In the genomic region with DNA sequence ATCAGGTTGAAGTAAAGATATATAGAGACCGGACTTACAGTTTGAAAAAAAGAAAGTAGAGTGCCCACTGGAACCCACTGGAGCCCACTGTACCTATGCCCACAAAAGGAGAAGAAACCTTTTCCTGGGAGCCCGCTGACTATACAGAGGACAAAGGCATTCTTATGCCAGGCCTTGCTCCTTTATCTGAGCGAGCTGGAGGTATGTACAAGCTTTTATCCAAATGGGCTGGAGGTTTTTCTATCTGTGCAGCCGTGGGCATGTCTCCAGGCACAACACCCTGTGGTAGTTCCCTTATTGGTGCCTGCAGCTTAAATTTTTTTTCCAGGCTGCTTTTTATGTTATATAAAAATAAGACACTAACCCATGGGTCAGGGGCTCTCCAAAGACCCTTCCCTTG, we compare ENCODE assay signal across 24 cellular contexts. TPM values are rescaled to one million over a fixed set of nuclear protein-coding genes. Genes with fewer than 3 reads are reported as not detected.
A peak's percentile ranks its signal among the peaks of the same experiment; 100 is the strongest.
DNase-seq lines count a peak whose midpoint lies in the region; ATAC-seq, FAIRE-seq and TF ChIP-seq lines count a peak whose summit lies in the region.
"Had no signal": no experiment of that assay in that cellular context is flagged by ENCODE, and none has a peak within 500 bp of the region (broad histone marks: within the 10 kb centered on the region; RNA-seq: fewer than 3 reads in every experiment).

No MANE protein-coding gene starts in this region.

- H3K4me3 ChIP-seq in HepG2 (replicated peaks in 1 of 3; ENCODE audit: insufficient read depth in 1 of 3, low read depth in 2 of 3, low read length in 3 of 3) = no peak overlapping the region
- H3K4me3 ChIP-seq in right lobe of liver = no peak overlapping the region
- H3K4me3 ChIP-seq: BLaER1, GM23338 had no signal

- no peak for TF ChIP-seq CTCF in HepG2 (CRISPR knock-in tag; IDR thresholded peaks at IDR 0.05)
- TF ChIP-seq CTCF in right lobe of liver (IDR thresholded peaks at IDR 0.05) = no peak
- no peak for TF ChIP-seq CTCF in activated CD8-positive, alpha-beta T cell treated with anti-CD3 and anti-CD28 coated beads for 36 hours (IDR thresholded peaks at IDR 0.05)

- no peak for FAIRE-seq in HepG2 (lab: Jason Lieb, UNC)
- FAIRE-seq: A204.1, D721Med, GM12891, GM18507 had no signal

- H3K4me1 ChIP-seq in HepG2 (ENCODE audit: insufficient read depth, low read length) (no peaks in the 10 kb centered on the region), right lobe of liver (no peaks in the 10 kb centered on the region)
- H3K4me1 ChIP-seq: BLaER1 had no signal

- peaks cover 35% of the 10 kb centered on the region for H3K9me3 Mint-ChIP-seq in activated CD8-positive, alpha-beta T cell treated with anti-CD3 and anti-CD28 coated beads for 36 hours

- no peak overlapping the region for H3K9ac ChIP-seq in HepG2 (ENCODE audit: insufficient read depth, low read depth, low read length)
- H3K9ac ChIP-seq: BLaER1 had no signal

- H3K36me3 Mint-ChIP-seq in activated CD8-positive, alpha-beta T cell treated with anti-CD3 and anti-CD28 coated beads for 36 hours (ENCODE audit: low read depth) = peaks cover 86% of the 10 kb centered on the region

- H3K36me3 ChIP-seq in HepG2 (replicated peaks in 1 of 2; ENCODE audit: control insufficient read depth in 1 of 2, insufficient read depth in 2 of 2, low read length in 2 of 2) (peaks cover 13 to 38% of the 10 kb centered on the region in 2 experiments; a peak in 4 of 5 replicates), right lobe of liver (peaks cover 0 to 61% (median 23%) of the 10 kb centered on the region in 4 donors)

- H3K4me2 ChIP-seq in HepG2 (ENCODE audit: low read depth, low read length) = no peak overlapping the region
- H3K4me2 ChIP-seq: BLaER1, GM23338 had no signal

- H2AFZ ChIP-seq in HepG2 (ENCODE audit: low read length) = no peak overlapping the region
- H2AFZ ChIP-seq: GM23338 had no signal

- TSS peak; percentile 35 for BruUV-seq in HepG2 (replicated peaks; lab: Mats Ljungman, UMichigan)

- no peaks in the 10 kb centered on the region for H3K27me3 ChIP-seq in HepG2 (ENCODE audit: control insufficient read depth in 1 of 2, insufficient read depth in 2 of 2, low read length in 2 of 2)
- no peaks in the 10 kb centered on the region for H3K27me3 ChIP-seq in right lobe of liver
- H3K27me3 ChIP-seq: BLaER1 had no signal

- H3K27me3 Mint-ChIP-seq in activated CD8-positive, alpha-beta T cell treated with anti-CD3 and anti-CD28 coated beads for 36 hours = no peaks in the 10 kb centered on the region
- H3K27me3 Mint-ChIP-seq: B cell; CD4-positive, CD25-positive, alpha-beta regulatory T cell; CD8-positive, alpha-beta memory T cell had no signal

- H3K4me3 Mint-ChIP-seq in activated CD8-positive, alpha-beta T cell treated with anti-CD3 and anti-CD28 coated beads for 36 hours = no peak overlapping the region
- H3K4me3 Mint-ChIP-seq: B cell; CD4-positive, CD25-positive, alpha-beta regulatory T cell; CD8-positive, alpha-beta memory T cell; GM23338; H9 had no signal

- TF ChIP-seq RAD21 in HepG2 (CRISPR knock-in tag; IDR thresholded peaks at IDR 0.05) = no peak

- no peak for DNase-seq in Right ventricle myocardium inferior (ENCODE audit: missing footprints)
- DNase-seq in left cardiac atrium = no peak
- DNase-seq in HepG2 (ENCODE audit: low spot score) = no peak
- DNase-seq in right lobe of liver = no peak
- peak; percentile 38 for DNase-seq in left ventricle myocardium superior
- no peak for DNase-seq in effector CD8-positive, alpha-beta T cell (lab: John Stamatoyannopoulos, UW)
- no peak for DNase-seq in activated CD8-positive, alpha-beta T cell treated with anti-CD3 and anti-CD28 coated beads for 36 hours
- DNase-seq: CD4-positive, CD25-positive, alpha-beta regulatory T cell; CD8-positive, alpha-beta memory T cell; DMS 273 treated with DMSO at 0.1 percent for 48 hours; DMS79; EL; GDM1; H9 had no signal

- TF ChIP-seq POLR2A in HepG2 (IDR thresholded peaks at IDR 0.05; ENCODE audit: insufficient read depth in 1 of 2, low read depth in 2 of 2, low read length in 2 of 2) (no peak), right lobe of liver (IDR thresholded peaks at IDR 0.05) (no peak)

- no peak for TF ChIP-seq EP300 in HepG2 (IDR thresholded peaks at IDR 0.05; ENCODE audit: low read depth in 2 of 2, low read length in 2 of 2)
- TF ChIP-seq EP300 in HepG2 (CRISPR knock-in tag; IDR thresholded peaks at IDR 0.05; ENCODE audit: borderline replicate concordance) = no peak

- no peak overlapping the region for H3K27ac ChIP-seq in HepG2 (ENCODE audit: extremely low read length, insufficient read depth, low read length)
- H3K27ac ChIP-seq in right lobe of liver = no peak overlapping the region
- H3K27ac ChIP-seq: 22Rv1, BLaER1, C4-2B had no signal

- WGBS in HepG2 (ENCODE audit: low lambda C conversion rate) = 97% methylated on average over 4 of the region's 4 CpGs
- WGBS in right lobe of liver (ENCODE audit: insufficient coverage, low coverage, low lambda C conversion rate, missing lambda C conversion rate) = 100% methylated on average over 2 of the region's 4 CpGs

- CTCF ChIA-PET in HepG2 (lab: Yijun Ruan, JAX; ENCODE audit: low intra/inter-chr PET ratio, low total read pairs) = no interaction called here
- CTCF ChIA-PET in activated CD8-positive, alpha-beta T cell treated with anti-CD3 and anti-CD28 coated beads for 36 hours (lab: Charles Lee) = no interaction called here

- H3K79me2 ChIP-seq in HepG2 (ENCODE audit: insufficient read depth, low read length) = no peaks in the 10 kb centered on the region

- peak; percentile 62 for ATAC-seq in Right ventricle myocardium inferior
- no peak for ATAC-seq in left cardiac atrium
- ATAC-seq in HepG2 = no peak
- no peak for ATAC-seq in right lobe of liver
- peak; percentile 81 for ATAC-seq in left ventricle myocardium superior
- no peak for ATAC-seq in activated CD8-positive, alpha-beta T cell treated with anti-CD3 and anti-CD28 coated beads for 36 hours
- ATAC-seq: GM23338, HCT116 had no signal

- no peaks in the 10 kb centered on the region for H3K9me3 ChIP-seq in HepG2 (ENCODE audit: low read length)
- H3K9me3 ChIP-seq in right lobe of liver = peaks cover 0 to 17% (median 1%) of the 10 kb centered on the region in 4 donors

- no peaks in the 10 kb centered on the region for H3K4me1 Mint-ChIP-seq in activated CD8-positive, alpha-beta T cell treated with anti-CD3 and anti-CD28 coated beads for 36 hours (ENCODE audit: low read depth)
- H3K4me1 Mint-ChIP-seq: B cell; CD8-positive, alpha-beta memory T cell; GM23338; H9 had no signal

- intact Hi-C loops in Right ventricle myocardium inferior (cut with DNase I) (no loop called here), left cardiac atrium (cut with DNase I) (no loop called here), HepG2 (cut with micrococcal nuclease; ENCODE audit: unreplicated experiment) (no loop called here), right lobe of liver (cut with DNase I) (no loop called here), left ventricle myocardium superior (cut with micrococcal nuclease) (no loop called here)
- intact Hi-C loops in activated CD8-positive, alpha-beta T cell treated with anti-CD3 and anti-CD28 coated beads for 36 hours (cut with micrococcal nuclease) = no loop called here

- POLR2A ChIA-PET in HepG2 (lab: Yijun Ruan, JAX) = no interaction called here
- POLR2A ChIA-PET in activated CD8-positive, alpha-beta T cell treated with anti-CD3 and anti-CD28 coated beads for 36 hours (lab: Charles Lee) = interaction anchor here (0.7 kb wide), 1 partner anchor 867 kb away, joined by 3 read pairs; no protein-coding TSS in a partner anchor

- no peaks in the 10 kb centered on the region for H4K20me1 ChIP-seq in HepG2 (ENCODE audit: insufficient read depth, low read length)
- H4K20me1 ChIP-seq: BLaER1 had no signal

- in situ Hi-C loops in HepG2 (cut with HindIII; ENCODE audit: extremely low pct_ligation_motif_present, low pct_unique_long_range_greater_than_20kb) = no loop called here

- no peak overlapping the region for H3K27ac Mint-ChIP-seq in activated CD8-positive, alpha-beta T cell treated with anti-CD3 and anti-CD28 coated beads for 36 hours
- H3K27ac Mint-ChIP-seq: B cell; CD4-positive, CD25-positive, alpha-beta regulatory T cell; CD8-positive, alpha-beta memory T cell; GM23338; H9 had no signal

RNA-seq across cellular contexts. Expression of a gene that starts 8.4 kb away (rescaled TPM):
- total RNA-seq in Right ventricle myocardium inferior = 9.4 TPM
- total RNA-seq in left cardiac atrium = 1 to 10 TPM; 8.1 to 9.6 TPM
- total RNA-seq in HepG2 (2016; rRNA removed; fragmentation: Illumina TruSeq; extraction: Trizol) = 11.2 and 11.7 TPM in 2 replicates
- total RNA-seq in HepG2 (2016; cell fraction: cytosol; rRNA removed; fragmentation: Illumina TruSeq; extraction: Trizol; ENCODE audit: low read depth) = 2.2 and 2.4 TPM in 2 replicates
- total RNA-seq in HepG2 (2016; cell fraction: insoluble cytoplasmic fraction; rRNA removed; fragmentation: Illumina TruSeq; extraction: Trizol) = 10.7 and 13.9 TPM in 2 replicates
- 3.7 and 3.9 TPM in 2 replicates for total RNA-seq in HepG2 (2016; cell fraction: membrane; rRNA removed; fragmentation: Illumina TruSeq; extraction: Trizol)
- total RNA-seq in HepG2 (2016; cell fraction: nucleus; rRNA removed; fragmentation: Illumina TruSeq; extraction: Trizol) = 13.1 and 15.1 TPM in 2 replicates
- 3.5 and 4.2 TPM in 2 replicates for polyA plus RNA-seq in HepG2 (2011; rRNA removed)
- 0.98 and 1.8 TPM in 2 replicates for polyA plus RNA-seq in HepG2 (2011; cell fraction: cytosol; rRNA removed)
- 7.8 and 9.8 TPM in 2 replicates for polyA plus RNA-seq in HepG2 (2011; cell fraction: nucleus; rRNA removed)
- polyA plus RNA-seq in HepG2 (2012) = 4.3 and 5.0 TPM in 2 replicates
- polyA plus RNA-seq in HepG2 (2016; cell fraction: cytosol; fragmentation: Illumina TruSeq; extraction: Trizol; ENCODE audit: low read depth) = 0.23 and 0.24 TPM in 2 replicates
- 5.2 and 5.4 TPM in 2 replicates for polyA plus RNA-seq in HepG2 (2016; cell fraction: insoluble cytoplasmic fraction; fragmentation: Illumina TruSeq; extraction: Trizol; ENCODE audit: low read depth)
- polyA plus RNA-seq in HepG2 (2016; cell fraction: membrane; fragmentation: Illumina TruSeq; extraction: Trizol; ENCODE audit: low read depth) = 0.73 and 0.96 TPM in 2 replicates
- 17.9 and 18.7 TPM in 2 replicates for polyA plus RNA-seq in HepG2 (2016; cell fraction: nucleus; fragmentation: Illumina TruSeq; extraction: Trizol; ENCODE audit: insufficient read depth, low read depth)
- 3.3 and 5.1 TPM in 2 replicates for polyA minus RNA-seq in HepG2 (2011; rRNA and poly(A)+ RNA removed; ENCODE audit: low replicate concordance)
- polyA minus RNA-seq in HepG2 (2011; cell fraction: cytosol; rRNA and poly(A)+ RNA removed) = 3.8 and 4.5 TPM in 2 replicates
- polyA minus RNA-seq in HepG2 (2011; cell fraction: nucleus; rRNA and poly(A)+ RNA removed) = 18.7 and 23.5 TPM in 2 replicates
- 1 to 10 TPM; 2.4 to 5.6 (median 3.5) TPM for total RNA-seq in right lobe of liver
- total RNA-seq in left ventricle myocardium superior = 14.3 TPM
- total RNA-seq in activated CD8-positive, alpha-beta T cell treated with anti-CD3 and anti-CD28 coated beads for 36 hours = 1 to 10 TPM; 7.2 to 7.4 TPM

RNA-seq across cellular contexts. Expression of a gene that starts 15.1 kb away (rescaled TPM):
- 15.7 TPM for total RNA-seq in Right ventricle myocardium inferior
- 10 to 100 TPM; 14.9 to 17.8 TPM for total RNA-seq in left cardiac atrium
- total RNA-seq in HepG2 (2016; rRNA removed; fragmentation: Illumina TruSeq; extraction: Trizol) = 16.0 and 19.2 TPM in 2 replicates
- 4.0 and 5.4 TPM in 2 replicates for total RNA-seq in HepG2 (2016; cell fraction: cytosol; rRNA removed; fragmentation: Illumina TruSeq; extraction: Trizol; ENCODE audit: low read depth)
- 15.8 and 18.3 TPM in 2 replicates for total RNA-seq in HepG2 (2016; cell fraction: insoluble cytoplasmic fraction; rRNA removed; fragmentation: Illumina TruSeq; extraction: Trizol)
- total RNA-seq in HepG2 (2016; cell fraction: membrane; rRNA removed; fragmentation: Illumina TruSeq; extraction: Trizol) = 7.0 and 7.4 TPM in 2 replicates
- total RNA-seq in HepG2 (2016; cell fraction: nucleus; rRNA removed; fragmentation: Illumina TruSeq; extraction: Trizol) = 19.3 and 23.6 TPM in 2 replicates
- polyA plus RNA-seq in HepG2 (2011; rRNA removed) = 8.3 and 12.1 TPM in 2 replicates
- polyA plus RNA-seq in HepG2 (2011; cell fraction: cytosol; rRNA removed) = 4.2 and 6.0 TPM in 2 replicates
- polyA plus RNA-seq in HepG2 (2011; cell fraction: nucleus; rRNA removed) = 10.6 and 16.7 TPM in 2 replicates
- 8.5 and 9.6 TPM in 2 replicates for polyA plus RNA-seq in HepG2 (2012)
- polyA plus RNA-seq in HepG2 (2016; cell fraction: cytosol; fragmentation: Illumina TruSeq; extraction: Trizol; ENCODE audit: low read depth) = 1.8 and 2.0 TPM in 2 replicates
- 12.8 and 14.2 TPM in 2 replicates for polyA plus RNA-seq in HepG2 (2016; cell fraction: insoluble cytoplasmic fraction; fragmentation: Illumina TruSeq; extraction: Trizol; ENCODE audit: low read depth)
- 2.8 and 3.5 TPM in 2 replicates for polyA plus RNA-seq in HepG2 (2016; cell fraction: membrane; fragmentation: Illumina TruSeq; extraction: Trizol; ENCODE audit: low read depth)
- 34.3 and 36.8 TPM in 2 replicates for polyA plus RNA-seq in HepG2 (2016; cell fraction: nucleus; fragmentation: Illumina TruSeq; extraction: Trizol; ENCODE audit: insufficient read depth, low read depth)
- 4.9 and 7.6 TPM in 2 replicates for polyA minus RNA-seq in HepG2 (2011; rRNA and poly(A)+ RNA removed; ENCODE audit: low replicate concordance)
- polyA minus RNA-seq in HepG2 (2011; cell fraction: cytosol; rRNA and poly(A)+ RNA removed) = 1.6 and 2.9 TPM in 2 replicates
- polyA minus RNA-seq in HepG2 (2011; cell fraction: nucleus; rRNA and poly(A)+ RNA removed) = 20.6 and 35.8 TPM in 2 replicates
- total RNA-seq in right lobe of liver = 10 to 100 TPM in 1 of 6 experiments, 1 to 10 TPM in 5; 5.2 to 10.7 (median 8.1) TPM
- 19.9 TPM for total RNA-seq in left ventricle myocardium superior
- 1 to 10 TPM; 5.9 to 6.7 TPM for total RNA-seq in activated CD8-positive, alpha-beta T cell treated with anti-CD3 and anti-CD28 coated beads for 36 hours

RNA-seq across cellular contexts. Expression of a gene that starts 36.6 kb away (rescaled TPM):
- total RNA-seq in Right ventricle myocardium inferior (3.0 TPM), left cardiac atrium (1 to 10 TPM; 3.2 to 3.3 TPM), HepG2 (2016; rRNA removed; fragmentation: Illumina TruSeq; extraction: Trizol) (3.3 and 4.6 TPM in 2 replicates), right lobe of liver (1 to 10 TPM in 5 of 6 experiments, under 1 TPM in 1; 0.74 to 2.2 (median 1.8) TPM), left ventricle myocardium superior (2.6 TPM)
- total RNA-seq in HepG2 (2016; cell fraction: cytosol; rRNA removed; fragmentation: Illumina TruSeq; extraction: Trizol; ENCODE audit: low read depth) = 0.30 and 0.35 TPM in 2 replicates
- 4.0 and 4.4 TPM in 2 replicates for total RNA-seq in HepG2 (2016; cell fraction: insoluble cytoplasmic fraction; rRNA removed; fragmentation: Illumina TruSeq; extraction: Trizol)
- 1.7 TPM in 2 replicates for total RNA-seq in HepG2 (2016; cell fraction: membrane; rRNA removed; fragmentation: Illumina TruSeq; extraction: Trizol)
- 4.5 and 4.9 TPM in 2 replicates for total RNA-seq in HepG2 (2016; cell fraction: nucleus; rRNA removed; fragmentation: Illumina TruSeq; extraction: Trizol)
- polyA plus RNA-seq in HepG2 (2011; rRNA removed) = 0.87 and 1.1 TPM in 2 replicates
- polyA plus RNA-seq in HepG2 (2011; cell fraction: cytosol; rRNA removed) = 0.27 and 0.65 TPM in 2 replicates
- 0.93 and 2.2 TPM in 2 replicates for polyA plus RNA-seq in HepG2 (2011; cell fraction: nucleus; rRNA removed)
- 1.3 and 2.3 TPM in 2 replicates for polyA plus RNA-seq in HepG2 (2012)
- polyA plus RNA-seq in HepG2 (2016; cell fraction: cytosol; fragmentation: Illumina TruSeq; extraction: Trizol; ENCODE audit: low read depth) = 0.10 and 0.15 TPM in 2 replicates
- polyA plus RNA-seq in HepG2 (2016; cell fraction: insoluble cytoplasmic fraction; fragmentation: Illumina TruSeq; extraction: Trizol; ENCODE audit: low read depth) = 2.3 and 3.0 TPM in 2 replicates
- 0.27 and 0.38 TPM in 2 replicates for polyA plus RNA-seq in HepG2 (2016; cell fraction: membrane; fragmentation: Illumina TruSeq; extraction: Trizol; ENCODE audit: low read depth)
- 4.4 and 5.4 TPM in 2 replicates for polyA plus RNA-seq in HepG2 (2016; cell fraction: nucleus; fragmentation: Illumina TruSeq; extraction: Trizol; ENCODE audit: insufficient read depth, low read depth)
- polyA minus RNA-seq in HepG2 (2011; rRNA and poly(A)+ RNA removed; ENCODE audit: low replicate concordance) = 1.2 and 3.2 TPM in 2 replicates
- polyA minus RNA-seq in HepG2 (2011; cell fraction: cytosol; rRNA and poly(A)+ RNA removed) = 1.1 TPM in 2 replicates
- polyA minus RNA-seq in HepG2 (2011; cell fraction: nucleus; rRNA and poly(A)+ RNA removed) = 5.2 and 8.1 TPM in 2 replicates
- 1 to 10 TPM; 3.0 to 4.4 TPM for total RNA-seq in activated CD8-positive, alpha-beta T cell treated with anti-CD3 and anti-CD28 coated beads for 36 hours

RNA-seq across cellular contexts. Expression of a gene that starts 55.6 kb away (rescaled TPM):
- total RNA-seq in Right ventricle myocardium inferior (10.2 TPM), left cardiac atrium (10 to 100 TPM; 11.1 to 13.4 TPM), HepG2 (2016; rRNA removed; fragmentation: Illumina TruSeq; extraction: Trizol) (14.0 and 16.1 TPM in 2 replicates), right lobe of liver (10 to 100 TPM in 2 of 6 experiments, 1 to 10 TPM in 4; 6.9 to 13.6 (median 8.0) TPM), left ventricle myocardium superior (15.5 TPM)
- 1.4 and 2.7 TPM in 2 replicates for total RNA-seq in HepG2 (2016; cell fraction: cytosol; rRNA removed; fragmentation: Illumina TruSeq; extraction: Trizol; ENCODE audit: low read depth)
- 12.6 and 14.9 TPM in 2 replicates for total RNA-seq in HepG2 (2016; cell fraction: insoluble cytoplasmic fraction; rRNA removed; fragmentation: Illumina TruSeq; extraction: Trizol)
- total RNA-seq in HepG2 (2016; cell fraction: membrane; rRNA removed; fragmentation: Illumina TruSeq; extraction: Trizol) = 5.3 and 6.8 TPM in 2 replicates
- total RNA-seq in HepG2 (2016; cell fraction: nucleus; rRNA removed; fragmentation: Illumina TruSeq; extraction: Trizol) = 25.4 and 26.1 TPM in 2 replicates
- 13.0 TPM in 2 replicates for polyA plus RNA-seq in HepG2 (2011; rRNA removed)
- 3.7 and 5.2 TPM in 2 replicates for polyA plus RNA-seq in HepG2 (2011; cell fraction: cytosol; rRNA removed)
- polyA plus RNA-seq in HepG2 (2011; cell fraction: nucleus; rRNA removed) = 23.3 and 29.0 TPM in 2 replicates
- 8.6 and 12.4 TPM in 2 replicates for polyA plus RNA-seq in HepG2 (2012)
- 0.21 and 0.29 TPM in 2 replicates for polyA plus RNA-seq in HepG2 (2016; cell fraction: cytosol; fragmentation: Illumina TruSeq; extraction: Trizol; ENCODE audit: low read depth)
- polyA plus RNA-seq in HepG2 (2016; cell fraction: insoluble cytoplasmic fraction; fragmentation: Illumina TruSeq; extraction: Trizol; ENCODE audit: low read depth) = 4.6 and 5.5 TPM in 2 replicates
- polyA plus RNA-seq in HepG2 (2016; cell fraction: membrane; fragmentation: Illumina TruSeq; extraction: Trizol; ENCODE audit: low read depth) = 0.48 and 1.4 TPM in 2 replicates
- polyA plus RNA-seq in HepG2 (2016; cell fraction: nucleus; fragmentation: Illumina TruSeq; extraction: Trizol; ENCODE audit: insufficient read depth, low read depth) = 58.1 and 62.2 TPM in 2 replicates
- 6.4 and 10.4 TPM in 2 replicates for polyA minus RNA-seq in HepG2 (2011; rRNA and poly(A)+ RNA removed; ENCODE audit: low replicate concordance)
- 4.8 and 7.7 TPM in 2 replicates for polyA minus RNA-seq in HepG2 (2011; cell fraction: cytosol; rRNA and poly(A)+ RNA removed)
- 37.5 and 48.6 TPM in 2 replicates for polyA minus RNA-seq in HepG2 (2011; cell fraction: nucleus; rRNA and poly(A)+ RNA removed)
- 10 to 100 TPM; 13.3 to 14.0 TPM for total RNA-seq in activated CD8-positive, alpha-beta T cell treated with anti-CD3 and anti-CD28 coated beads for 36 hours

Comparison
In these comparisons a context has a peak if more than half of its experiments do, and no peak if none do; other contexts are left out.
1. ATAC-seq: peak in Right ventricle myocardium inferior (single experiment) and left ventricle myocardium superior (single experiment); none in left cardiac atrium (0 of 2), HepG2 (single experiment), right lobe of liver (0 of 4) and activated CD8-positive, alpha-beta T cell treated with anti-CD3 and anti-CD28 coated beads for 36 hours (single experiment).